Comparison of ENCODE assay signal across 8 cellular contexts in the genomic region with DNA sequence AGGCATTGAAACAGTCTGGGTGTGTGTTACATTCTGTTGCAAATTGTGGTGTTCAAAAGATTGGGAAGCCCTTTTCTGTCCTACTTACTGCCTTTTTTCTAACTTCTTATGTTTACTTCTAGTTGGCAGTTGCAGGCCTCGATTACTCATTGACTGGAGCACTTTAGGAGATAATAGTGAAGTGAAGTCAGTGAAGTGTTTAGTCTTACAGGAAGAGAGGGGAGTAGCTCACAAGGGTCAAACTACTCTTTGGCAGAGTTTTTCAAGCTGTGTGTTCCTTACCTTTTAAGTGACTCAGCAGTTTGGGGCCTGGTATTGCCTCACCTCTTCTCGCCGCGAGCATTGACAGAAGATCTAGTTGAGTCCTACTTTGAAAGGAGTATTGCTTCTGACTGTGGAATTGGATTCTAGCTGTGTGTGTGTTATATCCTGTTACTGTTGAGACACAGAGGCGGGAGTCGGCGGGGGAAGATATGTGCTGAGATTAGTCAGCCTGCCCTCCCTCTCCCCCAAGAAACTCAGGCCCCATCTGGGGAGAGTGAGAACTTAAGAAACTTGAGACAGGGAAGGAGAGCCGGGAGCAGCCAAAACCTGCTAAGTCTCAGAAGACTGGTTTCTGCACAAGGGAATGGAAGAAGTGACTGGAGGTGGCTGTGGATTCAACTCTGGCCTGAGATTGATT. TPM values are rescaled to one million over a fixed set of nuclear protein-coding genes. Genes with fewer than 3 reads are reported as not detected.
A peak's percentile ranks its signal among the peaks of the same experiment; 100 is the strongest.
DNase-seq lines count a peak whose midpoint lies in the region; ATAC-seq and TF ChIP-seq lines count a peak whose summit lies in the region.

No MANE protein-coding gene starts in this region.

- no peak for TF ChIP-seq POLR2A in upper lobe of left lung (IDR thresholded peaks at IDR 0.05)

- peak; percentile 77 for ATAC-seq in GM21423 (IDR thresholded peaks at IDR 0.05; ENCODE audit: unreplicated experiment)
- peak; percentile 78 for ATAC-seq in WTC11
- peak; percentile 17 to 42 for ATAC-seq in naive thymus-derived CD8-positive, alpha-beta T cell
- ATAC-seq in upper lobe of left lung (ENCODE audit: low FRiP score in 2 of 2): peak; percentile 93 to 95

- no peak overlapping the region for H3K4me3 ChIP-seq in Caco-2 (ENCODE audit: low read depth, low read length)
- peak overlapping the region in 1 of 2 donors; percentile 26 for H3K4me3 ChIP-seq in esophagus (ENCODE audit: low read depth in 1 of 2, low read length in 2 of 2)
- H3K4me3 ChIP-seq in upper lobe of left lung: peak overlapping the region in 3 of 4 donors; percentile 5 to 37 (median 25)

- H3K27ac Mint-ChIP-seq in Caco-2 (ENCODE audit: unreplicated experiment): peak overlapping the region; percentile 87
- H3K27ac Mint-ChIP-seq in WTC11: peak overlapping the region; percentile 91
- peak overlapping the region in 8 of 10 donors; percentile 23 to 73 (median 54) for H3K27ac Mint-ChIP-seq in naive thymus-derived CD8-positive, alpha-beta T cell

- 10 to 11% methylated on average over 8 of the region's 8 CpGs for WGBS in esophagus, 2 donors
- WGBS in upper lobe of left lung, 2 donors: 10 to 15% methylated on average over 8 of the region's 8 CpGs

- H3K4me1 Mint-ChIP-seq in Caco-2 (ENCODE audit: low read depth, unreplicated experiment) (peaks cover 21% of the 10 kb centered on the region), WTC11 (peaks cover 61% of the 10 kb centered on the region)
- H3K4me1 Mint-ChIP-seq in naive thymus-derived CD8-positive, alpha-beta T cell: peaks cover 18 to 36% (median 30%) of the 10 kb centered on the region in 4 donors

- POLR2A ChIA-PET in Caco-2 (lab: Charles Lee): interaction anchor here (1.0 kb wide), 1 partner anchor 19 kb away, joined by 5 read pairs; a partner anchor contains a TSS
- POLR2A ChIA-PET in WTC11 (lab: Charles Lee): interaction anchor here (0.6 to 1.2 kb wide), 3 partner anchors 18 to 31 kb away, joined by 3 to 4 read pairs (median 3); a partner anchor contains a TSS
- POLR2A ChIA-PET in naive thymus-derived CD8-positive, alpha-beta T cell (lab: Charles Lee): interaction anchor here (0.6 to 1.0 kb wide), 2 partner anchors 19 to 877 kb away, joined by 3 read pairs; no protein-coding TSS in a partner anchor

- CTCF ChIA-PET in Caco-2 (lab: Charles Lee): interaction anchor here (1.0 to 1.3 kb wide), 4 partner anchors 19 to 227 kb away, joined by 3 to 7 read pairs (median 3); no protein-coding TSS in a partner anchor
- CTCF ChIA-PET in WTC11 (lab: Charles Lee): interaction anchor here (1.0 to 5.4 kb wide), 5 partner anchors 19 to 213 kb away, joined by 3 to 78 read pairs (median 4); a partner anchor contains a TSS

- BruUV-seq in Caco-2 (replicated peaks; lab: Mats Ljungman, UMichigan): TSS peak; percentile 35

- H3K4me3 Mint-ChIP-seq in Caco-2 (ENCODE audit: unreplicated experiment) (peak overlapping the region; percentile 67), WTC11 (peak overlapping the region; percentile 43)
- peak overlapping the region in 7 of 10 donors; percentile 30 to 64 (median 42) for H3K4me3 Mint-ChIP-seq in naive thymus-derived CD8-positive, alpha-beta T cell

- no peaks in the 10 kb centered on the region for H3K9me3 Mint-ChIP-seq in Caco-2 (ENCODE audit: unreplicated experiment)
- H3K9me3 Mint-ChIP-seq in WTC11: no peaks in the 10 kb centered on the region
- H3K9me3 Mint-ChIP-seq in naive thymus-derived CD8-positive, alpha-beta T cell: no peaks in the 10 kb centered on the region

- H3K4me1 ChIP-seq in Caco-2 (peaks cover 28% of the 10 kb centered on the region), esophagus (ENCODE audit: control insufficient read depth in 2 of 2, insufficient read depth in 2 of 2, low read length in 1 of 2) (no peaks in the 10 kb centered on the region), upper lobe of left lung (peaks cover 31 to 41% (median 37%) of the 10 kb centered on the region in 4 donors)

- H3K27me3 Mint-ChIP-seq in Caco-2 (ENCODE audit: insufficient read depth, unreplicated experiment) (no peaks in the 10 kb centered on the region), WTC11 (ENCODE audit: low read depth) (no peaks in the 10 kb centered on the region)
- H3K27me3 Mint-ChIP-seq in naive thymus-derived CD8-positive, alpha-beta T cell: no peaks in the 10 kb centered on the region

- H3K36me3 Mint-ChIP-seq in Caco-2 (ENCODE audit: insufficient read depth, unreplicated experiment) (peaks cover 7% of the 10 kb centered on the region), WTC11 (peaks cover under 1% of the 10 kb centered on the region; the same call in 1 of the 2 replicates)
- peaks cover 0 to 7% (median 0%) of the 10 kb centered on the region in 3 donors for H3K36me3 Mint-ChIP-seq in naive thymus-derived CD8-positive, alpha-beta T cell

- no peaks in the 10 kb centered on the region for H3K27me3 ChIP-seq in Caco-2 (replicated peaks; ENCODE audit: control insufficient read depth, insufficient read depth, low read length)
- H3K27me3 ChIP-seq in esophagus (ENCODE audit: control insufficient read depth in 1 of 2, insufficient read depth in 2 of 2, low read length in 2 of 2): no peaks in the 10 kb centered on the region
- no peaks in the 10 kb centered on the region for H3K27me3 ChIP-seq in upper lobe of left lung

- TF ChIP-seq RAD21 in Ishikawa (IDR thresholded peaks at IDR 0.05; ENCODE audit: low read depth): no peak

- no peaks in the 10 kb centered on the region for H3K9me3 ChIP-seq in Caco-2
- H3K9me3 ChIP-seq in esophagus (ENCODE audit: control insufficient read depth in 2 of 2, insufficient read depth in 1 of 2, low read depth in 1 of 2, low read length in 1 of 2): no peaks in the 10 kb centered on the region
- no peaks in the 10 kb centered on the region for H3K9me3 ChIP-seq in upper lobe of left lung

- no peak for TF ChIP-seq CTCF in Caco-2 (IDR thresholded peaks at IDR 0.05; ENCODE audit: insufficient read depth in 1 of 2, low read depth in 1 of 2, low read length in 1 of 2, severe bottlenecking in 1 of 2, unreplicated experiment in 1 of 2)
- no peak for TF ChIP-seq CTCF in WTC11 (IDR thresholded peaks at IDR 0.05)
- no peak for TF ChIP-seq CTCF in upper lobe of left lung (IDR thresholded peaks at IDR 0.05)

- H3K36me3 ChIP-seq in Caco-2 (ENCODE audit: control insufficient read depth, insufficient read depth, low read length) (no peaks in the 10 kb centered on the region), esophagus (ENCODE audit: control insufficient read depth in 2 of 2, insufficient read depth in 2 of 2, low read length in 1 of 2) (peaks cover 0 to under 1% of the 10 kb centered on the region in 2 donors), upper lobe of left lung (peaks cover 0 to under 1% (median under 1%) of the 10 kb centered on the region in 4 donors)

- TF ChIP-seq EP300 in Ishikawa (IDR thresholded peaks at IDR 0.05; ENCODE audit: borderline replicate concordance) (peak; percentile 74), upper lobe of left lung (IDR thresholded peaks at IDR 0.05) (peak in 2 of 4 donors; percentile 24 to 65)

- DNase-seq in Caco-2 (peak; percentile 60 to 73), WTC11 (ENCODE audit: low spot score) (peak; percentile 38), upper lobe of left lung (peak in 1 of 2 donors; percentile 88), T-helper 9 cell (no peak)
- DNase-seq in naive thymus-derived CD8-positive, alpha-beta T cell: no peak

- intact Hi-C loops in Caco-2 (cut with micrococcal nuclease; ENCODE audit: unreplicated experiment): no loop called here

- H3K27ac ChIP-seq in esophagus (ENCODE audit: low read depth in 2 of 2, low read length in 1 of 2): peak overlapping the region; percentile 82 to 87
- peak overlapping the region; percentile 72 to 82 (median 76) for H3K27ac ChIP-seq in upper lobe of left lung

TF ChIP-seq in Ishikawa, 13 proteins besides CTCF, POLR2A, EP300 and RAD21:
- TF ChIP-seq TAF1 (IDR thresholded peaks at IDR 0.05; ENCODE audit: low read depth): no peak
- TF ChIP-seq TCF12 (IDR thresholded peaks at IDR 0.05; ENCODE audit: low read depth): peak; percentile 68; the same call in 1 of the 2 replicates
- peak; percentile 41; the same call in 1 of the 2 replicates for TF ChIP-seq ZBTB7A (IDR thresholded peaks at IDR 0.05; ENCODE audit: low read depth)
- TF ChIP-seq CEBPB (IDR thresholded peaks at IDR 0.05): peak; percentile 95
- TF ChIP-seq NFIC (IDR thresholded peaks at IDR 0.05): peak; percentile 72
- TF ChIP-seq YY1 (IDR thresholded peaks at IDR 0.05; ENCODE audit: low read depth): no peak
- peak; percentile 28; the same call in 1 of the 2 replicates for TF ChIP-seq TEAD4 (IDR thresholded peaks at IDR 0.05)

TF ChIP-seq in WTC11, 78 proteins besides CTCF, POLR2A, EP300 and RAD21:
- TF ChIP-seq ZBTB21 (CRISPR knock-in tag; IDR thresholded peaks at IDR 0.05; ENCODE audit: borderline replicate concordance): no peak
- 0 out of 2 replicates have a peak, but pooled peaks have one; percentile 76 for TF ChIP-seq NFE2L1 (CRISPR knock-in tag; IDR thresholded peaks at IDR 0.05)
TF ChIP-seq in WTC11: peak in this region for 1.

RNA-seq across cellular contexts. Expression of a gene that starts 19.3 kb away (rescaled TPM):
- 62.6 and 64.2 TPM in 2 replicates for total RNA-seq in Caco-2 (2022)
- 92.1 to 99.4 TPM (median 98.6 TPM) in 3 replicates for total RNA-seq in WTC11 (2021)
- 10 to 100 TPM; 22.6 to 34.7 TPM for polyA plus RNA-seq in esophagus
- total RNA-seq in naive thymus-derived CD8-positive, alpha-beta T cell: 10 to 100 TPM; 37.8 to 38.1 TPM
- polyA plus RNA-seq in naive thymus-derived CD8-positive, alpha-beta T cell: 10 to 100 TPM; 36.8 to 38.6 (median 38.1) TPM
- total RNA-seq in upper lobe of left lung: 10 to 100 TPM; 41.9 to 89.6 (median 76.1) TPM

RNA-seq across cellular contexts. Expression of a gene that starts 30.5 kb away (rescaled TPM):
- total RNA-seq in Caco-2 (2022) (32.8 and 36.1 TPM in 2 replicates), WTC11 (2021) (36.8 to 42.8 TPM (median 38.2 TPM) in 3 replicates), upper lobe of left lung (10 to 100 TPM; 29.2 to 62.9 (median 34.3) TPM)
- 10 to 100 TPM; 12.3 to 14.0 TPM for polyA plus RNA-seq in esophagus
- 10 to 100 TPM; 75.7 to 86.5 TPM for total RNA-seq in naive thymus-derived CD8-positive, alpha-beta T cell
- 10 to 100 TPM; 17.8 to 26.8 (median 18.7) TPM for polyA plus RNA-seq in naive thymus-derived CD8-positive, alpha-beta T cell

Comparison
In these comparisons a context has a peak if more than half of its experiments do, and no peak if none do; other contexts are left out.
1. DNase-seq: peak in Caco-2 (2 of 2) and WTC11 (single experiment); none in naive thymus-derived CD8-positive, alpha-beta T cell (0 of 10) and T-helper 9 cell (single experiment).
2. ATAC-seq: peak in every context shown above with its lines; median percentile 94 in upper lobe of left lung; 78 in WTC11; 77 in GM21423; 30 in naive thymus-derived CD8-positive, alpha-beta T cell.
3. Peak in every context shown above with its lines, with median percentiles within 50 percentile points of each other: H3K27ac Mint-ChIP-seq and H3K4me3 Mint-ChIP-seq.